ENCODE assay signal across 8 cellular contexts in genomic region chr14:105398044-105398725, GRCh38. TPM values are rescaled to one million over a fixed set of nuclear protein-coding genes. Genes with fewer than 3 reads are reported as not detected.
A peak's percentile ranks its signal among the peaks of the same experiment; 100 is the strongest.
DNase-seq lines count a peak whose midpoint lies in the region; ATAC-seq and FAIRE-seq lines count a peak whose summit lies in the region.

Gene TEX22 (plus strand): TSS chr14:105398538. CDS start chr14:105399341, 803 bp downstream.

- POLR2A ChIA-PET in activated CD4-positive, alpha-beta memory T cell treated with anti-CD3 and anti-CD28 coated beads for 36 hours (lab: Charles Lee): interaction anchor here (1.0 kb wide), 1 partner anchor 94 kb away, joined by 3 read pairs; no protein-coding TSS in a partner anchor

- intact Hi-C loops in activated CD4-positive, alpha-beta memory T cell treated with anti-CD3 and anti-CD28 coated beads for 36 hours (cut with micrococcal nuclease): loop anchor here (1.0 to 2.0 kb wide), 2 partner anchors 17 to 93 kb away; partner anchors contain the start of gene TEDC1

- peak within 1 kb of the TSS; percentile 83 for H3K27ac Mint-ChIP-seq in activated CD4-positive, alpha-beta memory T cell treated with anti-CD3 and anti-CD28 coated beads for 36 hours

- peaks cover 14% of the 10 kb centered on the region for H3K9me3 Mint-ChIP-seq in activated CD4-positive, alpha-beta memory T cell treated with anti-CD3 and anti-CD28 coated beads for 36 hours

- peaks cover 29% of the 10 kb centered on the region for H3K36me3 Mint-ChIP-seq in activated CD4-positive, alpha-beta memory T cell treated with anti-CD3 and anti-CD28 coated beads for 36 hours

- H3K4me3 Mint-ChIP-seq in activated CD4-positive, alpha-beta memory T cell treated with anti-CD3 and anti-CD28 coated beads for 36 hours: peak within 1 kb of the TSS; percentile 89

- no peaks in the 10 kb centered on the region for H3K27me3 Mint-ChIP-seq in activated CD4-positive, alpha-beta memory T cell treated with anti-CD3 and anti-CD28 coated beads for 36 hours

- FAIRE-seq in GM19239 (lab: Jason Lieb, UNC): peak; percentile 66

- peaks cover 12% of the 10 kb centered on the region for H3K4me1 Mint-ChIP-seq in activated CD4-positive, alpha-beta memory T cell treated with anti-CD3 and anti-CD28 coated beads for 36 hours (ENCODE audit: low read depth)

- peak; percentile 78 for DNase-seq in Ammon's horn (ENCODE audit: low spot score)
- DNase-seq in GM19239 (ENCODE audit: insufficient read length, low spot score): peak; percentile 97
- DNase-seq in NCI-H748 treated with DMSO at 0.1 percent for 48 hours (lab: John Stamatoyannopoulos, UW): peak; percentile 82
- peak; percentile 91 for DNase-seq in activated CD4-positive, alpha-beta memory T cell treated with anti-CD3 and anti-CD28 coated beads for 36 hours
- DNase-seq in ecto neural progenitor cell (ENCODE audit: low spot score): peak; percentile 89
- DNase-seq in medulla oblongata (ENCODE audit: extremely low spot score): peak; percentile 81
- peak; percentile 85 to 98 (median 87) for DNase-seq in stimulated activated CD4-positive, alpha-beta T cell treated with anti-CD3 and anti-CD28 coated beads, TNF-alpha, amount 100 ng/mL, for 4 hours (ENCODE audit: low read depth in 3 of 3)

- ATAC-seq in HG03469 (IDR thresholded peaks at IDR 0.05; ENCODE audit: unreplicated experiment): peak; percentile 45

- CTCF ChIA-PET in activated CD4-positive, alpha-beta memory T cell treated with anti-CD3 and anti-CD28 coated beads for 36 hours (lab: Charles Lee): interaction anchor here (1.4 to 2.5 kb wide), 3 partner anchors 27 to 92 kb away, joined by 5 to 9 read pairs (median 7); no protein-coding TSS in a partner anchor

RNA-seq across cellular contexts. Expression of gene TEX22, which starts in this region (rescaled TPM):
- under 1 TPM; 0.83 to 0.90 TPM for total RNA-seq in activated CD4-positive, alpha-beta memory T cell treated with anti-CD3 and anti-CD28 coated beads for 36 hours

Comparison
In these comparisons a context has a peak if more than half of its experiments do, and no peak if none do; other contexts are left out.
1. Peak in every context shown above with its lines: DNase-seq and ATAC-seq.
2. Peak in DNase-seq in activated CD4-positive, alpha-beta memory T cell treated with anti-CD3 and anti-CD28 coated beads for 36 hours; RNA of the gene not detected or under 1 TPM.